ENCODE assay signal across 15 cellular contexts in the genomic region with DNA sequence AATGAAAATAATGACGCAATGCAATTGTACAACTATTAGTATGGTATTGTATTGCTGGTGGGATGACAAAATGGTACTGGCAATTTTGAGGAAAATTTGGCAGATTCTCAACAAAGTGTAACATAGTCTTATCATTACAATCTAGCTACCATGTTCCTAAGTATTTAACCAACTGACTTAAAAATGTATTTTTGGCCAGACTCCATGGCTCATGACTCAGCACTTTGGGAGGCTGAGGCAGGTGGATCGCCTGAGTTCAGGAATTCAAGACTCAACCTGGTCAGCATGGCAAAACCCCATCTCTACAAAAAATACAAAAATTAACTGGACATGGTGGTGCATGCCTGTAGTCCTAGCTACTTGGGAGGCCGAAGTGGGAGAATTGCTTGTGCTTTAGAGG.
DNase-seq lines count a peak whose midpoint lies in the region; ATAC-seq and TF ChIP-seq lines count a peak whose summit lies in the region.
"Had no signal": no experiment of that assay in that cellular context is flagged by ENCODE, and none has a peak within 500 bp of the region (broad histone marks: within the 10 kb centered on the region; RNA-seq: fewer than 3 reads in every experiment).

No MANE protein-coding gene starts in this region.

- no peak for ATAC-seq in SK-N-SH treated with all-trans-retinoic acid at 6 μM for 48 hours
- ATAC-seq in psoas muscle = no peak

- H3K9me2 ChIP-seq in SK-N-SH = no peaks in the 10 kb centered on the region

- H3K9me3 ChIP-seq in SK-N-SH (no peaks in the 10 kb centered on the region), psoas muscle (peaks cover 20% of the 10 kb centered on the region)

- no peaks in the 10 kb centered on the region for H3K4me1 ChIP-seq in SK-N-SH (ENCODE audit: control insufficient read depth in 1 of 2, insufficient read depth in 2 of 2, low read depth in 1 of 2, low read length in 1 of 2)
- no peaks in the 10 kb centered on the region for H3K4me1 ChIP-seq in psoas muscle
- H3K4me1 ChIP-seq: BLaER1 treated with 17β-estradiol and CSF1 and Interleukin-3, amounts not matched to agents 10 nM and 100 nM had no signal

- H3K27ac ChIP-seq in SK-N-SH (ENCODE audit: low read depth in 2 of 2, low read length in 1 of 2) (no peak overlapping the region), psoas muscle (no peak overlapping the region)
- H3K27ac ChIP-seq: BLaER1 treated with 17β-estradiol and CSF1 and Interleukin-3, amounts not matched to agents 10 nM and 100 nM; GM23248 had no signal

- H3K9ac ChIP-seq in SK-N-SH = no peak overlapping the region
- H3K9ac ChIP-seq: BLaER1 treated with 17β-estradiol and CSF1 and Interleukin-3, amounts not matched to agents 10 nM and 100 nM; GM23248 had no signal

- H2AFZ ChIP-seq in SK-N-SH (ENCODE audit: low read depth) = no peak overlapping the region
- H2AFZ ChIP-seq: GM23248 had no signal

- no peak for TF ChIP-seq RAD21 in SK-N-SH (IDR thresholded peaks at IDR 0.05; ENCODE audit: low read length)

- no peak for DNase-seq in SK-N-SH
- DNase-seq in LNCaP clone FGC (ENCODE audit: low read depth) = peak; percentile 19
- DNase-seq in RPMI7951 (ENCODE audit: low read depth) = peak; percentile 38
- no peak for DNase-seq in psoas muscle
- DNase-seq in NCI-H524 treated with DMSO at 0.1 percent for 48 hours (lab: John Stamatoyannopoulos, UW) = no peak
- no peak for DNase-seq in amygdala (lab: John Stamatoyannopoulos, UW)
- DNase-seq: 8988T; ACHN; Calu3; CD4-positive, alpha-beta T cell; DMS 273 treated with DMSO at 0.1 percent for 48 hours; GM23248; H7 had no signal

- intact Hi-C loops in psoas muscle (cut with DNase I) = no loop called here

- no peaks in the 10 kb centered on the region for H4K20me1 ChIP-seq in SK-N-SH (ENCODE audit: insufficient read depth)
- H4K20me1 ChIP-seq: BLaER1 treated with 17β-estradiol and CSF1 and Interleukin-3, amounts not matched to agents 10 nM and 100 nM had no signal

- 75% methylated on average over 3 of the region's 3 CpGs for WGBS in SK-N-SH (ENCODE audit: low lambda C conversion rate)
- 89 to 93% (median 91%) methylated on average over 3 of the region's 3 CpGs for WGBS in psoas muscle, 3 donors

- TF ChIP-seq CTCF in SK-N-SH (IDR thresholded peaks at IDR 0.05) (no peak), LNCaP clone FGC (IDR thresholded peaks at IDR 0.05; ENCODE audit: control insufficient read depth, extremely low read depth, insufficient read depth) (no peak), psoas muscle (IDR thresholded peaks at IDR 0.05) (no peak)

- POLR2A ChIA-PET in SK-N-SH (lab: Yijun Ruan, JAX) = no interaction called here

- H3K4me3 ChIP-seq in SK-N-SH (ENCODE audit: low read depth in 2 of 2, low read length in 1 of 2) (no peak overlapping the region), LNCaP clone FGC (ENCODE audit: low read depth, low read length) (no peak overlapping the region), psoas muscle (no peak overlapping the region)
- H3K4me3 ChIP-seq: BLaER1 treated with 17β-estradiol and CSF1 and Interleukin-3, amounts not matched to agents 10 nM and 100 nM; GM23248 had no signal

- no peaks in the 10 kb centered on the region for H3K27me3 ChIP-seq in SK-N-SH (ENCODE audit: insufficient read depth)
- peaks cover 0 to 2% (median 0%) of the 10 kb centered on the region in 3 donors for H3K27me3 ChIP-seq in psoas muscle (ENCODE audit: insufficient read depth in 3 of 3, low read length in 2 of 3)
- H3K27me3 ChIP-seq: BLaER1 treated with 17β-estradiol and CSF1 and Interleukin-3, amounts not matched to agents 10 nM and 100 nM had no signal

- CTCF ChIA-PET in SK-N-SH (lab: Yijun Ruan, JAX) = no interaction called here

- no peak overlapping the region for H3K4me2 ChIP-seq in SK-N-SH
- H3K4me2 ChIP-seq: BLaER1 treated with 17β-estradiol and CSF1 and Interleukin-3, amounts not matched to agents 10 nM and 100 nM had no signal

- H3F3A ChIP-seq in SK-N-SH (replicated peaks; ENCODE audit: insufficient read depth) = no peaks in the 10 kb centered on the region

- no peaks in the 10 kb centered on the region for H3K36me3 ChIP-seq in SK-N-SH (replicated peaks in 1 of 2; ENCODE audit: control insufficient read depth in 1 of 2, insufficient read depth in 2 of 2, low read length in 1 of 2)
- H3K36me3 ChIP-seq in psoas muscle (ENCODE audit: insufficient read depth in 1 of 2, low read depth in 1 of 2) = no peaks in the 10 kb centered on the region
- H3K36me3 ChIP-seq: BLaER1 treated with 17β-estradiol and CSF1 and Interleukin-3, amounts not matched to agents 10 nM and 100 nM had no signal

- no peaks in the 10 kb centered on the region for H3K79me2 ChIP-seq in SK-N-SH (ENCODE audit: insufficient read depth)

- TF ChIP-seq EP300 in SK-N-SH (IDR thresholded peaks at IDR 0.05; ENCODE audit: borderline replicate concordance in 1 of 2, low read depth in 1 of 2, low read length in 1 of 2) = no peak

TF ChIP-seq in SK-N-SH, 30 proteins besides CTCF, POLR2A, EP300 and RAD21 (continues in another document):
- no peak for TF ChIP-seq GATA2 (CRISPR knock-in tag; IDR thresholded peaks at IDR 0.05)
- no peak for TF ChIP-seq RXRA (IDR thresholded peaks at IDR 0.05; ENCODE audit: borderline replicate concordance, low read depth)
- TF ChIP-seq SIN3A (IDR thresholded peaks at IDR 0.05; ENCODE audit: borderline replicate concordance, low read depth, low read length) = no peak
- TF ChIP-seq, protein P1, sequence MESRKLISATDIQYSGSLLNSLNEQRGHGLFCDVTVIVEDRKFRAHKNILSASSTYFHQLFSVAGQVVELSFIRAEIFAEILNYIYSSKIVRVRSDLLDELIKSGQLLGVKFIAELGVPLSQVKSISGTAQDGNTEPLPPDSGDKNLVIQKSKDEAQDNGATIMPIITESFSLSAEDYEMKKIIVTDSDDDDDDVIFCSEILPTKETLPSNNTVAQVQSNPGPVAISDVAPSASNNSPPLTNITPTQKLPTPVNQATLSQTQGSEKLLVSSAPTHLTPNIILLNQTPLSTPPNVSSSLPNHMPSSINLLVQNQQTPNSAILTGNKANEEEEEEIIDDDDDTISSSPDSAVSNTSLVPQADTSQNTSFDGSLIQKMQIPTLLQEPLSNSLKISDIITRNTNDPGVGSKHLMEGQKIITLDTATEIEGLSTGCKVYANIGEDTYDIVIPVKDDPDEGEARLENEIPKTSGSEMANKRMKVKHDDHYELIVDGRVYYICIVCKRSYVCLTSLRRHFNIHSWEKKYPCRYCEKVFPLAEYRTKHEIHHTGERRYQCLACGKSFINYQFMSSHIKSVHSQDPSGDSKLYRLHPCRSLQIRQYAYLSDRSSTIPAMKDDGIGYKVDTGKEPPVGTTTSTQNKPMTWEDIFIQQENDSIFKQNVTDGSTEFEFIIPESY (IDR thresholded peaks at IDR 0.05; ENCODE audit: borderline replicate concordance, low read depth) = no peak
- peak; percentile 46; the same call in 1 of the 2 replicates for TF ChIP-seq TCF12 (IDR thresholded peaks at IDR 0.05)
- no peak for TF ChIP-seq CHD2 (IDR thresholded peaks at IDR 0.05; ENCODE audit: low read length, partially characterized antibody)
- no peak for TF ChIP-seq EZH2phosphoT487 (IDR thresholded peaks at IDR 0.05; ENCODE audit: borderline replicate concordance, low read depth)

TF ChIP-seq in SK-N-SH treated with all-trans-retinoic acid at 6 μM for 48 hours, 23 proteins besides CTCF, POLR2A, EP300 and RAD21:
- TF ChIP-seq ESRRG (CRISPR knock-in tag; IDR thresholded peaks at IDR 0.05) = no peak
- TF ChIP-seq ZNF70 (CRISPR knock-in tag; IDR thresholded peaks at IDR 0.05) = no peak
- TF ChIP-seq ZFP30 (CRISPR knock-in tag; IDR thresholded peaks at IDR 0.05) = no peak
- no peak for TF ChIP-seq TOX (CRISPR knock-in tag; IDR thresholded peaks at IDR 0.05; ENCODE audit: borderline replicate concordance)
- TF ChIP-seq SNAI2 (CRISPR knock-in tag; IDR thresholded peaks at IDR 0.05) = no peak
- TF ChIP-seq, protein P2, sequence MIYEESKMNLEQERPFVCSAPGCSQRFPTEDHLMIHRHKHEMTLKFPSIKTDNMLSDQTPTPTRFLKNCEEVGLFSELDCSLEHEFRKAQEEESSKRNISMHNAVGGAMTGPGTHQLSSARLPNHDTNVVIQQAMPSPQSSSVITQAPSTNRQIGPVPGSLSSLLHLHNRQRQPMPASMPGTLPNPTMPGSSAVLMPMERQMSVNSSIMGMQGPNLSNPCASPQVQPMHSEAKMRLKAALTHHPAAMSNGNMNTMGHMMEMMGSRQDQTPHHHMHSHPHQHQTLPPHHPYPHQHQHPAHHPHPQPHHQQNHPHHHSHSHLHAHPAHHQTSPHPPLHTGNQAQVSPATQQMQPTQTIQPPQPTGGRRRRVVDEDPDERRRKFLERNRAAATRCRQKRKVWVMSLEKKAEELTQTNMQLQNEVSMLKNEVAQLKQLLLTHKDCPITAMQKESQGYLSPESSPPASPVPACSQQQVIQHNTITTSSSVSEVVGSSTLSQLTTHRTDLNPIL (CRISPR knock-in tag; IDR thresholded peaks at IDR 0.05; ENCODE audit: low read depth) = no peak
- no peak for TF ChIP-seq CSDC2 (CRISPR knock-in tag; IDR thresholded peaks at IDR 0.05)
- no peak for TF ChIP-seq OSR1 (CRISPR knock-in tag; IDR thresholded peaks at IDR 0.05)
- no peak for TF ChIP-seq RARB (CRISPR knock-in tag; IDR thresholded peaks at IDR 0.05)
- TF ChIP-seq GLIS3 (CRISPR knock-in tag; IDR thresholded peaks at IDR 0.05) = no peak
- no peak for TF ChIP-seq ZNF8 (CRISPR knock-in tag; IDR thresholded peaks at IDR 0.05)
- TF ChIP-seq, protein P3, sequence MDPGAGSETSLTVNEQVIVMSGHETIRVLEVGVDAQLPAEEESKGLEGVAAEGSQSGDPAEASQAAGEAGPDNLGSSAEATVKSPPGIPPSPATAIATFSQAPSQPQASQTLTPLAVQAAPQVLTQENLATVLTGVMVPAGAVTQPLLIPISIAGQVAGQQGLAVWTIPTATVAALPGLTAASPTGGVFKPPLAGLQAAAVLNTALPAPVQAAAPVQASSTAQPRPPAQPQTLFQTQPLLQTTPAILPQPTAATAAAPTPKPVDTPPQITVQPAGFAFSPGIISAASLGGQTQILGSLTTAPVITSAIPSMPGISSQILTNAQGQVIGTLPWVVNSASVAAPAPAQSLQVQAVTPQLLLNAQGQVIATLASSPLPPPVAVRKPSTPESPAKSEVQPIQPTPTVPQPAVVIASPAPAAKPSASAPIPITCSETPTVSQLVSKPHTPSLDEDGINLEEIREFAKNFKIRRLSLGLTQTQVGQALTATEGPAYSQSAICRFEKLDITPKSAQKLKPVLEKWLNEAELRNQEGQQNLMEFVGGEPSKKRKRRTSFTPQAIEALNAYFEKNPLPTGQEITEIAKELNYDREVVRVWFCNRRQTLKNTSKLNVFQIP (CRISPR knock-in tag; IDR thresholded peaks at IDR 0.05; ENCODE audit: borderline replicate concordance, low read depth) = no peak
- no peak for TF ChIP-seq BACH2 (CRISPR knock-in tag; IDR thresholded peaks at IDR 0.05; ENCODE audit: borderline replicate concordance)
- no peak for TF ChIP-seq ZC3H10 (CRISPR knock-in tag; IDR thresholded peaks at IDR 0.05)
- no peak for TF ChIP-seq ISL1 (CRISPR knock-in tag; IDR thresholded peaks at IDR 0.05)
TF ChIP-seq in SK-N-SH treated with all-trans-retinoic acid at 6 μM for 48 hours: peak in this region for 0.

Comparison
In these comparisons a context has a peak if more than half of its experiments do, and no peak if none do; other contexts are left out.
1. DNase-seq: peak in LNCaP clone FGC (single experiment) and RPMI7951 (single experiment); none in SK-N-SH (single experiment), psoas muscle (0 of 2), NCI-H524 treated with DMSO at 0.1 percent for 48 hours (single experiment) and amygdala (0 of 56).